19 cellular contexts compared by ENCODE assay signal in genomic region chr4:80033581-80033980, GRCh38. TPM values are rescaled to one million over a fixed set of nuclear protein-coding genes. Genes with fewer than 3 reads are reported as not detected.
DNase-seq lines count a peak whose midpoint lies in the region; ATAC-seq, FAIRE-seq and TF ChIP-seq lines count a peak whose summit lies in the region.
"Had no signal": no experiment of that assay in that cellular context is flagged by ENCODE, and none has a peak within 500 bp of the region (broad histone marks: within the 10 kb centered on the region; RNA-seq: fewer than 3 reads in every experiment).

No MANE protein-coding gene starts in this region.

- no peaks in the 10 kb centered on the region for H3K9me3 ChIP-seq in neural progenitor cell (ENCODE audit: low read depth)
- H3K9me3 ChIP-seq: HAP-1, ovary had no signal

- H3K36me3 Mint-ChIP-seq in HFFc6 (ENCODE audit: low read depth) (peaks cover 9% of the 10 kb centered on the region), WTC11 (no peaks in the 10 kb centered on the region), neural progenitor cell (no peaks in the 10 kb centered on the region)
- peaks cover 13% of the 10 kb centered on the region for H3K36me3 Mint-ChIP-seq in activated CD4-positive, alpha-beta memory T cell treated with anti-CD3 and anti-CD28 coated beads for 36 hours
- H3K36me3 Mint-ChIP-seq in activated CD4-positive, alpha-beta memory T cell treated with anti-CD3 and anti-CD28 coated beads, Interleukin-2, amount 10 ng/mL, durations not matched to agents 7 days and 5 days (ENCODE audit: low read depth): peaks cover 52% of the 10 kb centered on the region

- no peaks in the 10 kb centered on the region for H4K20me1 ChIP-seq in neural progenitor cell (ENCODE audit: low read depth)

- FAIRE-seq in G401.6 (lab: Jason Lieb, UNC): peak; percentile 72

- CTCF ChIA-PET in WTC11 (lab: Charles Lee): no interaction called here
- CTCF ChIA-PET in activated CD4-positive, alpha-beta memory T cell treated with anti-CD3 and anti-CD28 coated beads for 36 hours (lab: Charles Lee): interaction anchor here (1.1 to 1.4 kb wide), 2 partner anchors 14 to 24 kb away, joined by 3 to 5 read pairs; no protein-coding TSS in a partner anchor
- CTCF ChIA-PET in activated CD4-positive, alpha-beta memory T cell treated with anti-CD3 and anti-CD28 coated beads, Interleukin-2, amount 10 ng/mL, durations not matched to agents 7 days and 5 days (lab: Charles Lee): no interaction called here

- peaks cover 24% of the 10 kb centered on the region for H3K4me1 Mint-ChIP-seq in HFFc6 (ENCODE audit: low read depth)
- H3K4me1 Mint-ChIP-seq in WTC11: no peaks in the 10 kb centered on the region
- H3K4me1 Mint-ChIP-seq in neural progenitor cell: peaks cover 3% of the 10 kb centered on the region
- H3K4me1 Mint-ChIP-seq in activated CD4-positive, alpha-beta memory T cell treated with anti-CD3 and anti-CD28 coated beads for 36 hours (ENCODE audit: low read depth): peaks cover 42% of the 10 kb centered on the region
- H3K4me1 Mint-ChIP-seq in activated CD4-positive, alpha-beta memory T cell treated with anti-CD3 and anti-CD28 coated beads, Interleukin-2, amount 10 ng/mL, durations not matched to agents 7 days and 5 days: peaks cover 55% of the 10 kb centered on the region

- no peak overlapping the region for H2AFZ ChIP-seq in neural progenitor cell (replicated peaks)

- intact Hi-C loops in activated CD4-positive, alpha-beta memory T cell treated with anti-CD3 and anti-CD28 coated beads for 36 hours (cut with micrococcal nuclease): no loop called here

- no peak overlapping the region for H3K4me3 Mint-ChIP-seq in HFFc6
- no peak overlapping the region for H3K4me3 Mint-ChIP-seq in WTC11
- no peak overlapping the region for H3K4me3 Mint-ChIP-seq in neural progenitor cell
- H3K4me3 Mint-ChIP-seq in activated CD4-positive, alpha-beta memory T cell treated with anti-CD3 and anti-CD28 coated beads for 36 hours: no peak overlapping the region
- no peak overlapping the region for H3K4me3 Mint-ChIP-seq in activated CD4-positive, alpha-beta memory T cell treated with anti-CD3 and anti-CD28 coated beads, Interleukin-2, amount 10 ng/mL, durations not matched to agents 7 days and 5 days
- H3K4me3 Mint-ChIP-seq: T-helper 17 cell had no signal

- H3K9ac ChIP-seq in neural progenitor cell: no peak overlapping the region

- H3K79me2 ChIP-seq in neural progenitor cell (ENCODE audit: low read depth): no peaks in the 10 kb centered on the region

- no peaks in the 10 kb centered on the region; the same call in 1 of the 2 replicates for H3K27me3 Mint-ChIP-seq in HFFc6 (ENCODE audit: insufficient read depth)
- no peaks in the 10 kb centered on the region for H3K27me3 Mint-ChIP-seq in WTC11 (ENCODE audit: low read depth)
- no peaks in the 10 kb centered on the region for H3K27me3 Mint-ChIP-seq in neural progenitor cell (ENCODE audit: insufficient read depth, low read depth)
- H3K27me3 Mint-ChIP-seq in activated CD4-positive, alpha-beta memory T cell treated with anti-CD3 and anti-CD28 coated beads for 36 hours: no peaks in the 10 kb centered on the region
- no peaks in the 10 kb centered on the region for H3K27me3 Mint-ChIP-seq in activated CD4-positive, alpha-beta memory T cell treated with anti-CD3 and anti-CD28 coated beads, Interleukin-2, amount 10 ng/mL, durations not matched to agents 7 days and 5 days
- H3K27me3 Mint-ChIP-seq: T-helper 17 cell had no signal

- ATAC-seq in WTC11 (peak; percentile 74), HG03457 (IDR thresholded peaks at IDR 0.05; ENCODE audit: unreplicated experiment) (no peak)
- ATAC-seq: left lobe of liver, T-helper 17 cell had no signal

- no peak overlapping the region for H3K4me2 ChIP-seq in neural progenitor cell

- H3K27ac ChIP-seq in neural progenitor cell: no peak overlapping the region
- H3K27ac ChIP-seq: epithelial cell of prostate, ovary, skin epidermis had no signal

- H3K4me1 ChIP-seq in neural progenitor cell: peaks cover 1% of the 10 kb centered on the region
- H3K4me1 ChIP-seq: HAP-1 had no signal

- TF ChIP-seq CTCF in HFFc6 (IDR thresholded peaks at IDR 0.05) (peak; percentile 52), WTC11 (IDR thresholded peaks at IDR 0.05) (no peak), neural progenitor cell (IDR thresholded peaks at IDR 0.05) (peak; percentile 20)

- no peaks in the 10 kb centered on the region for H3K9me3 Mint-ChIP-seq in HFFc6
- H3K9me3 Mint-ChIP-seq in WTC11: no peaks in the 10 kb centered on the region
- H3K9me3 Mint-ChIP-seq in neural progenitor cell: no peaks in the 10 kb centered on the region
- no peaks in the 10 kb centered on the region for H3K9me3 Mint-ChIP-seq in activated CD4-positive, alpha-beta memory T cell treated with anti-CD3 and anti-CD28 coated beads for 36 hours
- no peaks in the 10 kb centered on the region for H3K9me3 Mint-ChIP-seq in activated CD4-positive, alpha-beta memory T cell treated with anti-CD3 and anti-CD28 coated beads, Interleukin-2, amount 10 ng/mL, durations not matched to agents 7 days and 5 days

- peaks cover 4% of the 10 kb centered on the region for H3K36me3 ChIP-seq in neural progenitor cell
- H3K36me3 ChIP-seq: HAP-1, ovary had no signal

- no peaks in the 10 kb centered on the region for H3F3A ChIP-seq in neural progenitor cell (ENCODE audit: low read depth)

- no peak overlapping the region for H3K4me3 ChIP-seq in neural progenitor cell
- H3K4me3 ChIP-seq: HAP-1, ovary, skin epidermis had no signal

- POLR2A ChIA-PET in WTC11 (lab: Charles Lee): no interaction called here
- POLR2A ChIA-PET in activated CD4-positive, alpha-beta memory T cell treated with anti-CD3 and anti-CD28 coated beads for 36 hours (lab: Charles Lee): no interaction called here
- POLR2A ChIA-PET in activated CD4-positive, alpha-beta memory T cell treated with anti-CD3 and anti-CD28 coated beads, Interleukin-2, amount 10 ng/mL, durations not matched to agents 7 days and 5 days (lab: Charles Lee): interaction anchor here (0.7 to 1.5 kb wide), 2 partner anchors 15 to 26 kb away, joined by 3 read pairs; no protein-coding TSS in a partner anchor

- no peak overlapping the region; the same call in 1 of the 2 replicates for H3K27ac Mint-ChIP-seq in HFFc6
- H3K27ac Mint-ChIP-seq in WTC11: no peak overlapping the region
- no peak overlapping the region for H3K27ac Mint-ChIP-seq in neural progenitor cell
- no peak overlapping the region for H3K27ac Mint-ChIP-seq in activated CD4-positive, alpha-beta memory T cell treated with anti-CD3 and anti-CD28 coated beads for 36 hours
- H3K27ac Mint-ChIP-seq in activated CD4-positive, alpha-beta memory T cell treated with anti-CD3 and anti-CD28 coated beads, Interleukin-2, amount 10 ng/mL, durations not matched to agents 7 days and 5 days: no peak overlapping the region

- no peaks in the 10 kb centered on the region for H3K27me3 ChIP-seq in neural progenitor cell
- H3K27me3 ChIP-seq: ovary had no signal

- DNase-seq in HFFc6 (no peak), WTC11 (ENCODE audit: low spot score) (no peak), neural progenitor cell (ENCODE audit: low spot score) (no peak)
- no peak for DNase-seq in activated CD4-positive, alpha-beta memory T cell treated with anti-CD3 and anti-CD28 coated beads for 36 hours
- DNase-seq in activated CD4-positive, alpha-beta memory T cell treated with anti-CD3 and anti-CD28 coated beads, Interleukin-2, amount 10 ng/mL, durations not matched to agents 7 days and 5 days: no peak
- DNase-seq: activated CD4-positive, CD25-positive, alpha-beta regulatory T cell; activated effector memory CD4-positive, alpha-beta T cell treated with anti-CD3 and anti-CD28 coated beads, Interleukin-2, amount 50 U/mL, for 16 hours; cortex of kidney; Karpas-422; NCI-H1105 treated with DMSO at 0.1 percent for 48 hours; ovary; Right ventricle myocardium superior; T-helper 17 cell had no signal

TF ChIP-seq in WTC11, 78 proteins besides CTCF, POLR2A, EP300 and RAD21 (continues in another document):
- TF ChIP-seq ZNF317 (CRISPR knock-in tag; IDR thresholded peaks at IDR 0.05; ENCODE audit: borderline replicate concordance, low read depth): no peak
- TF ChIP-seq, protein P1, sequence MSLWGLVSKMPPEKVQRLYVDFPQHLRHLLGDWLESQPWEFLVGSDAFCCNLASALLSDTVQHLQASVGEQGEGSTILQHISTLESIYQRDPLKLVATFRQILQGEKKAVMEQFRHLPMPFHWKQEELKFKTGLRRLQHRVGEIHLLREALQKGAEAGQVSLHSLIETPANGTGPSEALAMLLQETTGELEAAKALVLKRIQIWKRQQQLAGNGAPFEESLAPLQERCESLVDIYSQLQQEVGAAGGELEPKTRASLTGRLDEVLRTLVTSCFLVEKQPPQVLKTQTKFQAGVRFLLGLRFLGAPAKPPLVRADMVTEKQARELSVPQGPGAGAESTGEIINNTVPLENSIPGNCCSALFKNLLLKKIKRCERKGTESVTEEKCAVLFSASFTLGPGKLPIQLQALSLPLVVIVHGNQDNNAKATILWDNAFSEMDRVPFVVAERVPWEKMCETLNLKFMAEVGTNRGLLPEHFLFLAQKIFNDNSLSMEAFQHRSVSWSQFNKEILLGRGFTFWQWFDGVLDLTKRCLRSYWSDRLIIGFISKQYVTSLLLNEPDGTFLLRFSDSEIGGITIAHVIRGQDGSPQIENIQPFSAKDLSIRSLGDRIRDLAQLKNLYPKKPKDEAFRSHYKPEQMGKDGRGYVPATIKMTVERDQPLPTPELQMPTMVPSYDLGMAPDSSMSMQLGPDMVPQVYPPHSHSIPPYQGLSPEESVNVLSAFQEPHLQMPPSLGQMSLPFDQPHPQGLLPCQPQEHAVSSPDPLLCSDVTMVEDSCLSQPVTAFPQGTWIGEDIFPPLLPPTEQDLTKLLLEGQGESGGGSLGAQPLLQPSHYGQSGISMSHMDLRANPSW (CRISPR knock-in tag; conservative IDR thresholded peaks at IDR 0.05; ENCODE audit: low read depth): no peak
- no peak for TF ChIP-seq OVOL2 (CRISPR knock-in tag; IDR thresholded peaks at IDR 0.05; ENCODE audit: borderline replicate concordance)
- no peak for TF ChIP-seq PREB (CRISPR knock-in tag; IDR thresholded peaks at IDR 0.05; ENCODE audit: borderline replicate concordance)

RNA-seq across cellular contexts. Expression of gene ANTXR2, which starts 39.4 kb away (rescaled TPM):
- total RNA-seq in HFFc6 (2021; fragmentation: NEBNext Ultra II Directional; extraction: Animal tissue kit (Norgen Biotek cat#: 25700)): 100 to 1,000 TPM; 137 to 198 (median 144) TPM
- total RNA-seq in WTC11 (2021) (7.9 to 9.9 TPM (median 9.0 TPM) in 3 replicates), neural progenitor cell (ENCODE audit: low replicate concordance) (28.3 and 28.8 TPM in 2 replicates)
- total RNA-seq in activated CD4-positive, alpha-beta memory T cell treated with anti-CD3 and anti-CD28 coated beads for 36 hours: 10 to 100 TPM; 12.6 to 14.4 TPM
- 100 to 1,000 TPM; 113 to 114 TPM for total RNA-seq in activated CD4-positive, alpha-beta memory T cell treated with anti-CD3 and anti-CD28 coated beads, Interleukin-2, amount 10 ng/mL, durations not matched to agents 7 days and 5 days
